23 cellular contexts compared by ENCODE assay signal in the genomic region with DNA sequence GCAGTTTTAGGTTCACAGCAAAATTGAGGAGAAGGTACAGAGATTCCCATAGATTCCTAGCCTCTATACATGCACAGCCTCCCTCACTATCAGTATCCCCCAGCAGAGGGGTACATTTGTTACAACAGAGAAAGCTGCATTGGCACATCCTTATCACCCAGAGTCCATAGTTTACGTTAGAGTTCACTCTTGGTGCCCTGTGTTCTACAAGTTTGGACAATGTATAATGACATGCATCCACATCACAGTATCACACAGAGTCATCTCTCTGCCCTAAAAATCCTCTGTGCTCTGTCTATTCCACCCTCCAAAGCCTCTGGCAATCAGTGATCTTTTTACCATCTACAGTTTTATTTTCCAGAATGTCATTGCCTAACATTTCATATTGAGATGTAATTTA. TPM values are rescaled to one million over a fixed set of nuclear protein-coding genes. Genes with fewer than 3 reads are reported as not detected.
DNase-seq lines count a peak whose midpoint lies in the region; ATAC-seq, FAIRE-seq and TF ChIP-seq lines count a peak whose summit lies in the region.
"Had no signal": no experiment of that assay in that cellular context is flagged by ENCODE, and none has a peak within 500 bp of the region (broad histone marks: within the 10 kb centered on the region; RNA-seq: fewer than 3 reads in every experiment).

No MANE protein-coding gene starts in this region.

- peaks cover 5% of the 10 kb centered on the region for H3K4me1 Mint-ChIP-seq in CD14-positive monocyte
- peaks cover 39% of the 10 kb centered on the region for H3K4me1 Mint-ChIP-seq in stimulated activated memory B cell treated with anti-CD40 and anti-IgM and Interleukin-4, amounts not matched to agents 10 μg/mL and 1 μg/mL and 100 μg/mL, for 72 hours

- H3K36me3 Mint-ChIP-seq in CD14-positive monocyte, result no peaks in the 10 kb centered on the region
- H3K36me3 Mint-ChIP-seq in stimulated activated memory B cell treated with anti-CD40 and anti-IgM and Interleukin-4, amounts not matched to agents 10 μg/mL and 1 μg/mL and 100 μg/mL, for 72 hours, result no peaks in the 10 kb centered on the region
- H3K36me3 Mint-ChIP-seq: CD4-positive, CD25-positive, alpha-beta regulatory T cell; IgD-negative memory B cell had no signal

- no peak overlapping the region for H4K12ac ChIP-seq in trophoblast cell (ENCODE audit: low read depth, low read length)

- no peak overlapping the region for H3K27ac ChIP-seq in HEK293 (ENCODE audit: extremely low read depth, low read depth, low read length)
- no peak overlapping the region for H3K27ac ChIP-seq in mammary epithelial cell (ENCODE audit: insufficient read depth, low read depth, low read length)
- peak overlapping the region; percentile 62 for H3K27ac ChIP-seq in trophoblast cell (ENCODE audit: low read depth, low read length)
- H3K27ac ChIP-seq: GM23248 had no signal

- no peak for ATAC-seq in stimulated activated memory B cell treated with anti-CD40 and anti-IgM and Interleukin-4, amounts not matched to agents 10 μg/mL and 1 μg/mL and 100 μg/mL, for 72 hours
- ATAC-seq: PC-3 had no signal

- H4K20me1 ChIP-seq in mammary epithelial cell (ENCODE audit: insufficient read depth, low read length), result no peaks in the 10 kb centered on the region

- H4K8ac ChIP-seq in trophoblast cell (ENCODE audit: low read depth, low read length), result no peak overlapping the region

- dilution Hi-C loops in mammary epithelial cell (cut with HindIII; ENCODE audit: low sequenced_read_pairs), result no loop called here

- H4K91ac ChIP-seq in trophoblast cell (ENCODE audit: low read depth, low read length), result peak overlapping the region; percentile 21

- peak overlapping the region; percentile 4 for H2BK12ac ChIP-seq in trophoblast cell (ENCODE audit: low read length)

- BruUV-seq in mammary epithelial cell (replicated peaks; lab: Mats Ljungman, UMichigan), result no TSS peak

- in situ Hi-C loops in mammary epithelial cell (cut with MboI; ENCODE audit: low sequenced_read_pairs in 2 of 2), result no loop called here

- H2AFZ ChIP-seq in mammary epithelial cell (ENCODE audit: low read depth, low read length), result no peak overlapping the region
- no peak overlapping the region for H2AFZ ChIP-seq in trophoblast cell (ENCODE audit: insufficient read depth, low read length, poor library complexity)
- H2AFZ ChIP-seq: GM23248 had no signal

- H3K4me3 Mint-ChIP-seq in CD14-positive monocyte, result no peak overlapping the region
- H3K4me3 Mint-ChIP-seq in stimulated activated memory B cell treated with anti-CD40 and anti-IgM and Interleukin-4, amounts not matched to agents 10 μg/mL and 1 μg/mL and 100 μg/mL, for 72 hours, result no peak overlapping the region
- H3K4me3 Mint-ChIP-seq: CD4-positive, CD25-positive, alpha-beta regulatory T cell; IgD-negative memory B cell had no signal

- H3K36me3 ChIP-seq in HEK293 (ENCODE audit: control insufficient read depth in 2 of 2, insufficient read depth in 1 of 2, low read length in 2 of 2) (no peaks in the 10 kb centered on the region), mammary epithelial cell (ENCODE audit: insufficient read depth, low read length) (no peaks in the 10 kb centered on the region), trophoblast cell (ENCODE audit: control insufficient read depth in 1 of 2, insufficient read depth in 2 of 2, low read length in 2 of 2) (no peaks in the 10 kb centered on the region)

- H3K79me1 ChIP-seq in trophoblast cell (ENCODE audit: low read length), result peaks cover 27% of the 10 kb centered on the region

- H3K27ac Mint-ChIP-seq in CD14-positive monocyte, result no peak overlapping the region
- no peak overlapping the region for H3K27ac Mint-ChIP-seq in stimulated activated memory B cell treated with anti-CD40 and anti-IgM and Interleukin-4, amounts not matched to agents 10 μg/mL and 1 μg/mL and 100 μg/mL, for 72 hours
- H3K27ac Mint-ChIP-seq: IgD-negative memory B cell had no signal

- no peaks in the 10 kb centered on the region for H3K9me3 ChIP-seq in HEK293 (ENCODE audit: control insufficient read depth, insufficient read depth, low read depth, low read length)
- H3K9me3 ChIP-seq in mammary epithelial cell (replicated peaks; ENCODE audit: insufficient read depth, low read length), result no peaks in the 10 kb centered on the region
- H3K9me3 ChIP-seq in trophoblast cell (ENCODE audit: insufficient read depth, low read depth, low read length), result no peaks in the 10 kb centered on the region

- H3K4ac ChIP-seq in trophoblast cell (ENCODE audit: low read depth, low read length), result no peak overlapping the region

- H3K4me3 ChIP-seq in HEK293 (ENCODE audit: low read depth, low read length) (no peak overlapping the region), mammary epithelial cell (replicated peaks in 1 of 3; ENCODE audit: insufficient read depth in 1 of 3, low read depth in 2 of 3, low read length in 3 of 3) (no peak overlapping the region), trophoblast cell (ENCODE audit: low read depth, low read length) (no peak overlapping the region)
- H3K4me3 ChIP-seq: GM23248 had no signal

- CTCF ChIA-PET in HEK293 (lab: Yijun Ruan, JAX) (no interaction called here), mammary epithelial cell (lab: Charles Lee; ENCODE audit: low non-redundant PET) (no interaction called here)

- H3K27me3 Mint-ChIP-seq in CD14-positive monocyte (ENCODE audit: low read depth in 3 of 3), result peaks cover 0 to 8% (median 8%) of the 10 kb centered on the region in 3 donors
- no peaks in the 10 kb centered on the region for H3K27me3 Mint-ChIP-seq in stimulated activated memory B cell treated with anti-CD40 and anti-IgM and Interleukin-4, amounts not matched to agents 10 μg/mL and 1 μg/mL and 100 μg/mL, for 72 hours
- H3K27me3 Mint-ChIP-seq: CD4-positive, CD25-positive, alpha-beta regulatory T cell; IgD-negative memory B cell had no signal

- no peaks in the 10 kb centered on the region for H3K9me3 Mint-ChIP-seq in CD14-positive monocyte
- no peaks in the 10 kb centered on the region for H3K9me3 Mint-ChIP-seq in stimulated activated memory B cell treated with anti-CD40 and anti-IgM and Interleukin-4, amounts not matched to agents 10 μg/mL and 1 μg/mL and 100 μg/mL, for 72 hours
- H3K9me3 Mint-ChIP-seq: CD4-positive, CD25-positive, alpha-beta regulatory T cell; IgD-negative memory B cell had no signal

- H3K18ac ChIP-seq in trophoblast cell (ENCODE audit: low read length), result no peak overlapping the region

- peak overlapping the region; percentile 28 for H3K4me2 ChIP-seq in mammary epithelial cell (ENCODE audit: insufficient read depth, low read depth, low read length)
- no peak overlapping the region for H3K4me2 ChIP-seq in trophoblast cell (ENCODE audit: low read length)

- H3K27me3 ChIP-seq in mammary epithelial cell (ENCODE audit: insufficient read depth, low read length), result no peaks in the 10 kb centered on the region
- H3K27me3 ChIP-seq in trophoblast cell (ENCODE audit: insufficient read depth, low read length), result no peaks in the 10 kb centered on the region

- no peak overlapping the region for H3K23ac ChIP-seq in trophoblast cell (ENCODE audit: low read length)

- H2AK5ac ChIP-seq in trophoblast cell (ENCODE audit: low read length), result no peak overlapping the region

- POLR2A ChIA-PET in HEK293 (lab: Yijun Ruan, JAX), result interaction anchor here (1.5 kb wide), 1 partner anchor 12 kb away, joined by 3 read pairs; no protein-coding TSS in a partner anchor

- TF ChIP-seq CTCF in HEK293 (tag by site-specific recombination; IDR thresholded peaks at IDR 0.05) (no peak), mammary epithelial cell (conservative IDR thresholded peaks at IDR 0.05 in 1 of 2, IDR thresholded peaks at IDR 0.05 in 1 of 2; ENCODE audit: extremely low read depth in 1 of 2, insufficient read depth in 1 of 2, low read depth in 1 of 2, low read length in 2 of 2) (no peak), CD14-positive monocyte (IDR thresholded peaks at IDR 0.05) (no peak)

- H3K14ac ChIP-seq in trophoblast cell (ENCODE audit: low read length), result no peak overlapping the region

- H2BK120ac ChIP-seq in trophoblast cell (ENCODE audit: insufficient read depth, low read length, poor library complexity), result peak overlapping the region; percentile 3

- H3K9ac ChIP-seq in mammary epithelial cell (ENCODE audit: insufficient read depth, low read length) (no peak overlapping the region), trophoblast cell (ENCODE audit: low read length) (no peak overlapping the region)
- H3K9ac ChIP-seq: GM23248 had no signal

- 53% methylated on average over 1 of the region's 1 CpG for WGBS in mammary epithelial cell (ENCODE audit: low coverage, missing lambda C conversion rate)
- no CpG with 5 or more reads among the region's 1 CpG for WGBS in trophoblast cell (ENCODE audit: extremely low coverage, insufficient coverage, insufficient read length)

- DNase-seq in GM18507 (ENCODE audit: extremely low spot score, insufficient read length, low read depth) (no peak), mammary epithelial cell (peak; percentile 26), trophoblast cell (no peak), CD14-positive monocyte (ENCODE audit: low spot score) (no peak), NCI-H524 treated with DMSO at 0.1 percent for 48 hours (lab: John Stamatoyannopoulos, UW) (no peak)
- DNase-seq: ACHN; CD4-positive, CD25-positive, alpha-beta regulatory T cell; DMS153; GDM1; HCEC 1CT; Kasumi-1; NCI-H1694 treated with DMSO at 0.1 percent for 48 hours; NCI-H2227 treated with DMSO at 0.1 percent for 48 hours; NCI-H510A treated with DMSO at 0.1 percent for 48 hours; RPMI8226; SHP77 treated with DMSO at 0.1 percent for 48 hours had no signal

- peak overlapping the region; percentile 7 for H2BK5ac ChIP-seq in trophoblast cell (ENCODE audit: low read depth, low read length, poor library complexity)

- intact Hi-C loops in mammary epithelial cell (cut with micrococcal nuclease) (no loop called here), CD14-positive monocyte (cut with micrococcal nuclease) (no loop called here)

- H3K79me2 ChIP-seq in mammary epithelial cell (ENCODE audit: insufficient read depth, low read length), result no peaks in the 10 kb centered on the region
- H3K79me2 ChIP-seq in trophoblast cell (ENCODE audit: control insufficient read depth, insufficient read depth, low read length, poor library complexity), result peaks cover 2% of the 10 kb centered on the region

- H3K4me1 ChIP-seq in HEK293 (ENCODE audit: control insufficient read depth, insufficient read depth, low read length) (peaks cover 4% of the 10 kb centered on the region; the same call in 1 of the 2 replicates), mammary epithelial cell (ENCODE audit: insufficient read depth, low read length) (peaks cover 16% of the 10 kb centered on the region), trophoblast cell (ENCODE audit: control insufficient read depth in 1 of 2, insufficient read depth in 2 of 2, low read length in 2 of 2) (peaks cover 23 to 24% of the 10 kb centered on the region in 2 experiments)

- FAIRE-seq in GM18507 (lab: Jason Lieb, UNC), result peak; percentile 18
- FAIRE-seq: HTR-8/SVneo had no signal

RNA-seq across cellular contexts. Expression of gene RGS16, which starts 22.3 kb away (rescaled TPM):
- under 1 TPM; 0.33 to 0.52 TPM for total RNA-seq in mammary epithelial cell
- polyA plus RNA-seq in mammary epithelial cell (0.80 TPM), CD14-positive monocyte (under 1 TPM in 1 of 2 donors, not detected in 1; 0.07 TPM)
- polyA minus RNA-seq in mammary epithelial cell, result 3.0 TPM
- polyA plus RNA-seq in trophoblast cell (2013), result 138 and 141 TPM in 2 replicates

RNA-seq across cellular contexts. Expression of gene RNASEL, which starts 37.5 kb away (rescaled TPM):
- total RNA-seq in mammary epithelial cell, result 1 to 10 TPM; 3.0 to 3.5 TPM
- polyA plus RNA-seq in mammary epithelial cell, result 3.0 TPM
- 2.2 TPM for polyA minus RNA-seq in mammary epithelial cell
- polyA plus RNA-seq in trophoblast cell (2013), result 1.2 and 1.4 TPM in 2 replicates
- 10 to 100 TPM in 1 of 2 donors, 1 to 10 TPM in 1; 7.9 to 12.3 TPM for polyA plus RNA-seq in CD14-positive monocyte

RNA-seq across cellular contexts. Expression of gene RGS8, which starts 57.9 kb away (rescaled TPM):
- total RNA-seq in mammary epithelial cell, result not detected
- polyA plus RNA-seq in mammary epithelial cell (not detected), CD14-positive monocyte (not detected)
- polyA minus RNA-seq in mammary epithelial cell, result not detected
- polyA plus RNA-seq in trophoblast cell (2013), result 0.07 and 0.22 TPM in 2 replicates
- total RNA-seq: CD4-positive, CD25-positive, alpha-beta regulatory T cell; Daoy; GM23248; PC-3 had no signal
- polyA plus RNA-seq: CD4-positive, CD25-positive, alpha-beta regulatory T cell; GM23248; IgD-negative memory B cell had no signal
